8 cellular contexts compared by ENCODE assay signal in genomic region chr10:8054498-8055407, GRCh38. TPM values are rescaled to one million over a fixed set of nuclear protein-coding genes. Genes with fewer than 3 reads are reported as not detected.
DNase-seq lines count a peak whose midpoint lies in the region; ATAC-seq and TF ChIP-seq lines count a peak whose summit lies in the region.

Gene GATA3, plus strand, starts transcription at chr10:8054688. Its CDS starts 968 bp downstream, at chr10:8055656.

- H3K4me3 Mint-ChIP-seq in effector memory CD8-positive, alpha-beta T cell = peak within 1 kb of the TSS; percentile 90 to 97
- peak within 1 kb of the TSS; percentile 83 to 94 (median 90) for H3K4me3 Mint-ChIP-seq in naive B cell

- TF ChIP-seq CTCF in HL-60 (IDR thresholded peaks at IDR 0.05; ENCODE audit: insufficient read depth, low read length) = no peak
- TF ChIP-seq CTCF in thoracic aorta (IDR thresholded peaks at IDR 0.05) = no peak

- peak within 1 kb of the TSS; percentile 97 to 100 for H3K27ac Mint-ChIP-seq in effector memory CD8-positive, alpha-beta T cell
- peak within 1 kb of the TSS; percentile 7 to 89 (median 74) for H3K27ac Mint-ChIP-seq in naive B cell

- H3K36me3 Mint-ChIP-seq in effector memory CD8-positive, alpha-beta T cell (ENCODE audit: insufficient read depth) = peaks cover 77% of the 10 kb centered on the region
- H3K36me3 Mint-ChIP-seq in naive B cell = peaks cover 6 to 9% of the 10 kb centered on the region in 2 donors

- H3K4me1 ChIP-seq in thoracic aorta (ENCODE audit: control insufficient read depth in 1 of 2, low read depth in 2 of 2) = peaks cover 25 to 51% of the 10 kb centered on the region in 2 donors

- H3K9me3 Mint-ChIP-seq in effector memory CD8-positive, alpha-beta T cell = no peaks in the 10 kb centered on the region
- H3K9me3 Mint-ChIP-seq in naive B cell = peaks cover 0 to 9% (median 6%) of the 10 kb centered on the region in 7 donors

- H3K4me1 Mint-ChIP-seq in effector memory CD8-positive, alpha-beta T cell (ENCODE audit: low read depth in 2 of 2) = peaks cover 44 to 45% of the 10 kb centered on the region in 2 donors
- peaks cover 40 to 65% (median 49%) of the 10 kb centered on the region in 3 donors for H3K4me1 Mint-ChIP-seq in naive B cell

- ATAC-seq in GM19372 (IDR thresholded peaks at IDR 0.05; ENCODE audit: low read depth, unreplicated experiment) (peak; percentile 27), naive B cell (ENCODE audit: low read depth in 2 of 2) (peak; percentile 18 to 36), thoracic aorta (ENCODE audit: insufficient number of reproducible peaks, low FRiP score, low read depth) (no peak)
- peak; percentile 63 for ATAC-seq in effector memory CD8-positive, alpha-beta T cell (replicated peaks)

- no peaks in the 10 kb centered on the region for H3K9me3 ChIP-seq in thoracic aorta

- H3K36me3 ChIP-seq in thoracic aorta = no peaks in the 10 kb centered on the region

- DNase-seq in AG08395 (ENCODE audit: low spot score) = peak; percentile 60
- DNase-seq in HL-60 (ENCODE audit: low read depth in 1 of 2, low spot score in 1 of 2) = no peak
- peak; percentile 72 to 77 for DNase-seq in activated CD4-positive, alpha-beta T cell treated with anti-CD3 and anti-CD28 coated beads, Interleukin-2, amount 50 U/mL, for 4 hours
- peak; percentile 78 to 80 (median 78) for DNase-seq in effector memory CD8-positive, alpha-beta T cell
- no peak for DNase-seq in naive B cell
- DNase-seq in thoracic aorta (ENCODE audit: low spot score) = no peak
- DNase-seq in foreskin melanocyte = no peak

- H3K27me3 Mint-ChIP-seq in effector memory CD8-positive, alpha-beta T cell = peaks cover 16 to 31% of the 10 kb centered on the region in 2 donors
- peaks cover 49 to 83% (median 67%) of the 10 kb centered on the region in 3 donors for H3K27me3 Mint-ChIP-seq in naive B cell

- H3K4me3 ChIP-seq in HL-60 (replicated peaks; ENCODE audit: insufficient read depth, low read length) (peak within 1 kb of the TSS; percentile 12; the same call in 1 of the 2 replicates), thoracic aorta (peak within 1 kb of the TSS; percentile 68)

- no peak within 1 kb of the TSS for H3K27ac ChIP-seq in HL-60 (replicated peaks)
- H3K27ac ChIP-seq in thoracic aorta = no peak within 1 kb of the TSS

- H3K27me3 ChIP-seq in HL-60 (ENCODE audit: insufficient read depth, poor library complexity, severe bottlenecking) (peaks cover 21% of the 10 kb centered on the region), thoracic aorta (replicated peaks; ENCODE audit: insufficient read depth) (peaks cover 21% of the 10 kb centered on the region)

RNA-seq across cellular contexts. Expression of gene GATA3, which starts in this region (rescaled TPM):
- polyA plus RNA-seq in naive B cell (ENCODE audit: low read depth in 6 of 6) = under 1 TPM in 3 of 6 donors, not detected in 3; 0.12 to 0.26 (median 0.14) TPM
- total RNA-seq in thoracic aorta = not detected

Comparison
In these comparisons a context has a peak if more than half of its experiments do, and no peak if none do; other contexts are left out.
1. Peak in ATAC-seq in naive B cell; RNA of the gene not detected or under 1 TPM.
2. DNase-seq: peak in AG08395 (single experiment), activated CD4-positive, alpha-beta T cell treated with anti-CD3 and anti-CD28 coated beads, Interleukin-2, amount 50 U/mL, for 4 hours (2 of 2) and effector memory CD8-positive, alpha-beta T cell (3 of 3); none in HL-60 (0 of 2), naive B cell (single experiment), thoracic aorta (single experiment) and foreskin melanocyte (single experiment).